Comparison of ENCODE assay signal across 28 cellular contexts in genomic region chr2:223914349-223914748, GRCh38.
"Had no signal": no experiment of that assay in that cellular context is flagged by ENCODE, and none has a peak within 500 bp of the region (broad histone marks: within the 10 kb centered on the region; RNA-seq: fewer than 3 reads in every experiment).

No MANE protein-coding gene starts in this region.

- H3K36me3 ChIP-seq: right lobe of liver had no signal

- H3K4me3 ChIP-seq: coronary artery, esophagus squamous epithelium, heart right ventricle, lower lobe of right lung, right lobe of liver, smooth muscle cell, suprapubic skin, vagina had no signal

- ATAC-seq: foreskin keratinocyte; heart right ventricle; left ventricle myocardium superior; lower lobe of right lung; natural killer cell treated with Interleukin-12 subunit alpha and Interleukin-12 subunit beta and Interleukin-15 and Interleukin-18, amount 100 ng/mL, for 72 hours; right lobe of liver; stimulated activated naive CD8-positive, alpha-beta T cell treated with anti-CD3 and anti-CD28 coated beads, Interleukin-15, amount 100 ng/mL, for 72 hours had no signal

- H3K27ac Mint-ChIP-seq: natural killer cell treated with Interleukin-12 subunit alpha and Interleukin-12 subunit beta and Interleukin-15 and Interleukin-18, amount 100 ng/mL, for 72 hours; progenitor cell of endocrine pancreas; stimulated activated naive CD8-positive, alpha-beta T cell treated with anti-CD3 and anti-CD28 coated beads, Interleukin-15, amount 100 ng/mL, for 72 hours had no signal

- H3K9me3 Mint-ChIP-seq: naive B cell; natural killer cell treated with Interleukin-12 subunit alpha and Interleukin-12 subunit beta and Interleukin-15 and Interleukin-18, amount 100 ng/mL, for 72 hours; neural crest cell; stimulated activated naive CD8-positive, alpha-beta T cell treated with anti-CD3 and anti-CD28 coated beads, Interleukin-15, amount 100 ng/mL, for 72 hours had no signal

- H3K27me3 ChIP-seq: esophagus squamous epithelium, foreskin keratinocyte, heart right ventricle, right lobe of liver, suprapubic skin, vagina had no signal

- DNase-seq: dermis blood vessel endothelial cell; effector memory CD4-positive, alpha-beta T cell; erythroblast; esophagus squamous epithelium; foreskin keratinocyte; glutamatergic neuron; heart right ventricle; hippocampal formation; kidney glomerular epithelial cell; left ventricle myocardium superior; lower lobe of right lung; naive B cell; right lobe of liver; stimulated activated CD4-positive, alpha-beta T cell treated with anti-CD3 and anti-CD28 coated beads, Interleukin-12 subunit alpha, Interleukin-12 subunit beta, amount 100 ng/mL, for 4 hours; stimulated activated CD4-positive, alpha-beta T cell treated with anti-CD3 and anti-CD28 coated beads, Interleukin-1b, Interleukin-23, amount 100 ng/mL, for 48 hours; stimulated activated CD4-positive, alpha-beta T cell treated with anti-CD3 and anti-CD28 coated beads, Interleukin-4, amount 100 ng/mL, for 1 hour; stimulated activated CD8-positive, alpha-beta memory T cell treated with anti-CD3 and anti-CD28 coated beads, Interleukin-4, amount 100 ng/mL, for 48 hours; stimulated activated naive CD4-positive, alpha-beta T cell; stimulated activated naive CD8-positive, alpha-beta T cell treated with anti-CD3 and anti-CD28 coated beads, Interleukin-15, amount 100 ng/mL, for 72 hours; trophoblast cell had no signal

- H3K9me3 ChIP-seq: esophagus squamous epithelium, heart right ventricle, lower lobe of right lung, right lobe of liver, suprapubic skin, vagina had no signal

- H3K4me1 ChIP-seq: foreskin keratinocyte, suprapubic skin, vagina had no signal

- H3K4me3 Mint-ChIP-seq: natural killer cell treated with Interleukin-12 subunit alpha and Interleukin-12 subunit beta and Interleukin-15 and Interleukin-18, amount 100 ng/mL, for 72 hours; neural crest cell; stimulated activated naive CD8-positive, alpha-beta T cell treated with anti-CD3 and anti-CD28 coated beads, Interleukin-15, amount 100 ng/mL, for 72 hours had no signal

- H3K27ac ChIP-seq: coronary artery, esophagus squamous epithelium, foreskin keratinocyte, heart right ventricle, lower lobe of right lung, parathyroid adenoma, suprapubic skin, vagina had no signal

- H3K27me3 Mint-ChIP-seq: naive B cell; natural killer cell treated with Interleukin-12 subunit alpha and Interleukin-12 subunit beta and Interleukin-15 and Interleukin-18, amount 100 ng/mL, for 72 hours; progenitor cell of endocrine pancreas; stimulated activated naive CD8-positive, alpha-beta T cell treated with anti-CD3 and anti-CD28 coated beads, Interleukin-15, amount 100 ng/mL, for 72 hours had no signal
